ENCODE assay signal across 12 cellular contexts in genomic region chr15:31342781-31343626, GRCh38. TPM values are rescaled to one million over a fixed set of nuclear protein-coding genes. Genes with fewer than 3 reads are reported as not detected.
A peak's percentile ranks its signal among the peaks of the same experiment; 100 is the strongest.
DNase-seq lines count a peak whose midpoint lies in the region; ATAC-seq and TF ChIP-seq lines count a peak whose summit lies in the region.
"Had no signal": no experiment of that assay in that cellular context is flagged by ENCODE, and none has a peak within 500 bp of the region (broad histone marks: within the 10 kb centered on the region; RNA-seq: fewer than 3 reads in every experiment).

No MANE protein-coding gene starts in this region.

- peak overlapping the region; percentile 62 for H3K4me3 ChIP-seq in Karpas-422 (ENCODE audit: low read length)
- no peak overlapping the region for H3K4me3 ChIP-seq in neuronal stem cell (ENCODE audit: low read length in 2 of 2)
- no peak overlapping the region for H3K4me3 ChIP-seq in hepatocyte
- H3K4me3 ChIP-seq: thoracic aorta had no signal

- peaks cover 10% of the 10 kb centered on the region for H3K79me1 ChIP-seq in neuronal stem cell (ENCODE audit: low read depth, low read length)

- intact Hi-C loops in CD14-positive monocyte (cut with micrococcal nuclease) = no loop called here

- H3K27me3 ChIP-seq in Karpas-422 (ENCODE audit: low read length) (no peaks in the 10 kb centered on the region), neuronal stem cell (ENCODE audit: control insufficient read depth in 3 of 3, insufficient read depth in 3 of 3, low read depth in 1 of 3, low read length in 3 of 3) (no peaks in the 10 kb centered on the region), hepatocyte (no peaks in the 10 kb centered on the region)

- H2BK5ac ChIP-seq in neuronal stem cell (ENCODE audit: low read length) = no peak overlapping the region

- no peaks in the 10 kb centered on the region for H3K36me3 ChIP-seq in Karpas-422 (ENCODE audit: insufficient read depth, low read length)
- no peaks in the 10 kb centered on the region for H3K36me3 ChIP-seq in neuronal stem cell (replicated peaks in 1 of 2; ENCODE audit: control insufficient read depth in 2 of 2, insufficient read depth in 2 of 2, low read length in 2 of 2)
- H3K36me3 ChIP-seq in hepatocyte (replicated peaks; ENCODE audit: insufficient read depth, low read depth) = no peaks in the 10 kb centered on the region
- H3K36me3 ChIP-seq: thoracic aorta had no signal

- H3K9me2 ChIP-seq in Karpas-422 (replicated peaks; ENCODE audit: insufficient read depth, low read length) = no peaks in the 10 kb centered on the region
- H3K9me2 ChIP-seq in hepatocyte (replicated peaks; ENCODE audit: insufficient read depth) = no peaks in the 10 kb centered on the region

- peaks cover 95% of the 10 kb centered on the region for H3K79me2 ChIP-seq in Karpas-422 (ENCODE audit: low read length)
- H3K79me2 ChIP-seq in hepatocyte = peaks cover 95% of the 10 kb centered on the region

- H3K27ac ChIP-seq in Karpas-422 (ENCODE audit: low read length) (peak overlapping the region; percentile 89), neuronal stem cell (replicated peaks; ENCODE audit: low read length) (no peak overlapping the region), hepatocyte (no peak overlapping the region)

- H3K4me3 Mint-ChIP-seq in CD14-positive monocyte = peak overlapping the region in 1 of 2 donors; percentile 35
- H3K4me3 Mint-ChIP-seq in central memory CD8-positive, alpha-beta T cell = peak overlapping the region; percentile 96

- H2BK12ac ChIP-seq in neuronal stem cell (ENCODE audit: low read length) = no peak overlapping the region

- H2AFZ ChIP-seq in Karpas-422 (ENCODE audit: low read length) (no peak overlapping the region), neuronal stem cell (ENCODE audit: low read length) (no peak overlapping the region), hepatocyte (no peak overlapping the region)

- peaks cover 71% of the 10 kb centered on the region; the same call in 1 of the 2 replicates for H4K20me1 ChIP-seq in Karpas-422 (ENCODE audit: insufficient read depth, low read depth, low read length)
- H4K20me1 ChIP-seq in hepatocyte (ENCODE audit: insufficient read depth, poor library complexity, severe bottlenecking) = peaks cover 97% of the 10 kb centered on the region

- TF ChIP-seq CTCF in CD14-positive monocyte (IDR thresholded peaks at IDR 0.05) = no peak
- no peak for TF ChIP-seq CTCF in hepatocyte (IDR thresholded peaks at IDR 0.05; ENCODE audit: poor library complexity)

- H3K4me2 ChIP-seq in Karpas-422 (ENCODE audit: low read depth, low read length, poor library complexity, severe bottlenecking) = peak overlapping the region; percentile 71
- H3K4me2 ChIP-seq in neuronal stem cell (ENCODE audit: insufficient read depth, low read length, poor library complexity, severe bottlenecking) = no peak overlapping the region
- H3K4me2 ChIP-seq in hepatocyte = no peak overlapping the region

- H3K9me3 ChIP-seq in Karpas-422 (ENCODE audit: low read length) = no peaks in the 10 kb centered on the region
- H3K9me3 ChIP-seq in neuronal stem cell (replicated peaks in 1 of 2; ENCODE audit: control insufficient read depth in 2 of 2, insufficient read depth in 1 of 2, low read depth in 1 of 2, low read length in 2 of 2) = no peaks in the 10 kb centered on the region
- no peaks in the 10 kb centered on the region for H3K9me3 ChIP-seq in hepatocyte (ENCODE audit: low read depth)
- H3K9me3 ChIP-seq: thoracic aorta had no signal

- H2BK120ac ChIP-seq in neuronal stem cell (ENCODE audit: low read depth, low read length) = no peak overlapping the region

- peak overlapping the region; percentile 87 for H3K23ac ChIP-seq in neuronal stem cell (ENCODE audit: low read depth, low read length, poor library complexity)

- DNase-seq in CD14-positive monocyte (ENCODE audit: low spot score) (no peak), Karpas-422 (peak; percentile 76), neuronal stem cell (ENCODE audit: low spot score) (no peak), NCI-H1694 treated with DMSO at 0.1 percent for 48 hours (lab: John Stamatoyannopoulos, UW) (no peak), hepatocyte (ENCODE audit: low spot score) (no peak)
- no peak for DNase-seq in central memory CD8-positive, alpha-beta T cell (ENCODE audit: low spot score in 2 of 2)
- DNase-seq: HCEC 1CT, NCI-H2029 treated with DMSO at 0.1 percent for 48 hours, SIG-M5 had no signal

- peak overlapping the region; percentile 34 for H2AK5ac ChIP-seq in neuronal stem cell (ENCODE audit: low read depth, low read length)

- peaks cover 18 to 76% of the 10 kb centered on the region in 2 donors for H3K36me3 Mint-ChIP-seq in CD14-positive monocyte
- peaks cover 68% of the 10 kb centered on the region for H3K36me3 Mint-ChIP-seq in central memory CD8-positive, alpha-beta T cell (ENCODE audit: insufficient read depth)

- peaks cover 100% of the 10 kb centered on the region for H3K4me1 ChIP-seq in Karpas-422 (ENCODE audit: low read length)
- peaks cover 4 to 6% of the 10 kb centered on the region in 2 donors for H3K4me1 ChIP-seq in neuronal stem cell (ENCODE audit: control insufficient read depth in 2 of 2, insufficient read depth in 1 of 2, low read depth in 1 of 2, low read length in 2 of 2)
- peaks cover 12% of the 10 kb centered on the region for H3K4me1 ChIP-seq in hepatocyte (ENCODE audit: insufficient read depth)

- no peak overlapping the region for H3K18ac ChIP-seq in neuronal stem cell (ENCODE audit: low read length)

- peaks cover 87% of the 10 kb centered on the region for H3K4me1 Mint-ChIP-seq in CD14-positive monocyte
- H3K4me1 Mint-ChIP-seq in central memory CD8-positive, alpha-beta T cell = peaks cover 98% of the 10 kb centered on the region

- no peak overlapping the region for H3K4ac ChIP-seq in neuronal stem cell (ENCODE audit: low read length)

- peak overlapping the region; percentile 52 to 88 (median 79) for H3K27ac Mint-ChIP-seq in CD14-positive monocyte
- H3K27ac Mint-ChIP-seq in central memory CD8-positive, alpha-beta T cell (ENCODE audit: low read depth) = peak overlapping the region; percentile 99

- no peaks in the 10 kb centered on the region for H3K27me3 Mint-ChIP-seq in CD14-positive monocyte (ENCODE audit: low read depth in 3 of 3)
- no peaks in the 10 kb centered on the region for H3K27me3 Mint-ChIP-seq in central memory CD8-positive, alpha-beta T cell

- H4K91ac ChIP-seq in neuronal stem cell (ENCODE audit: low read depth, low read length, poor library complexity) = no peak overlapping the region

- H3K9ac ChIP-seq in Karpas-422 (ENCODE audit: low read length) (peak overlapping the region; percentile 65), neuronal stem cell (ENCODE audit: low read depth, low read length, poor library complexity) (no peak overlapping the region)

- no peak overlapping the region for H3K14ac ChIP-seq in neuronal stem cell (ENCODE audit: low read length)

- H2BK15ac ChIP-seq in neuronal stem cell (ENCODE audit: low read length) = no peak overlapping the region

- no peaks in the 10 kb centered on the region for H3K9me3 Mint-ChIP-seq in CD14-positive monocyte
- H3K9me3 Mint-ChIP-seq in central memory CD8-positive, alpha-beta T cell = no peaks in the 10 kb centered on the region

- no CpG with 5 or more reads among the region's 22 CpGs for WGBS in neuronal stem cell (ENCODE audit: extremely low coverage in 2 of 2, insufficient read length in 2 of 2, insufficient replicate concordance in 1 of 2), 2 donors
- 89% methylated on average over 22 of the region's 22 CpGs for WGBS in hepatocyte (ENCODE audit: low lambda C conversion rate, missing lambda C conversion rate)

- no peak overlapping the region for H4K8ac ChIP-seq in neuronal stem cell (ENCODE audit: low read depth, low read length)

- no peak for ATAC-seq in central memory CD8-positive, alpha-beta T cell (replicated peaks; ENCODE audit: extremely low read depth, poor library complexity, severe bottlenecking)
- no peak for ATAC-seq in GM21447 (IDR thresholded peaks at IDR 0.05; ENCODE audit: unreplicated experiment)
- no peak for ATAC-seq in GM21619 (IDR thresholded peaks at IDR 0.05; ENCODE audit: unreplicated experiment)

RNA-seq across cellular contexts. Expression of gene KLF13, which starts 16.4 kb away (rescaled TPM):
- polyA plus RNA-seq in CD14-positive monocyte (10 to 100 TPM; 22.5 to 28.0 TPM), hepatocyte (27.3 and 32.7 TPM in 2 replicates)
- 32.9 and 38.8 TPM in 2 replicates for total RNA-seq in Karpas-422 (2014; rRNA removed; shearing (Covaris generic); ENCODE audit: low replicate concordance)
- polyA plus RNA-seq in neuronal stem cell (2013, experiment 1 of 2) = 42.9 TPM
- 42.1 TPM for polyA plus RNA-seq in neuronal stem cell (2013, experiment 2 of 2)
- total RNA-seq in hepatocyte = 35.4 and 51.2 TPM in 2 replicates
